Comparison of ENCODE assay signal across 26 cellular contexts in the genomic region with DNA sequence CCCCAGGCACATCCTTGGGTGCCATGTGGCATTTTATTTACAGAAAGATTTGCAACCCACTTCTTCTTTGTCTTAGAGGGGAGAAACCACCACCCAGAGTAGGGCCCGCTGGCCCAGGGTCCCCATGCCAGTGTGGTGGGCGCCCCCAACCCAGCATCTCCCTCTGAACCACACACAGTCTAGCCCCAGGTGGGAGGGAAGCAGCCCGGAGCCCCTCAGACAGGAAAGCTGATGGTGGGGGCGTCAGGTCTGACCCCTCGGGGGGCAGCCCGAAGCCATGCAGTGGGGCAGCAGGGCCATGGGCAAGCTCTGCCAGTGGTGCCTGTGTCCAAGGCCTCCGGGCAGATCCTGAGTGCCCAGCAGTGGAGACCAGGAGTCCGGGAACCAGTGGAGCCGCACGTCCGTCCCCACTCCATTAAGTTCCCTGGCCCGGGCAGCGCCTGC. TPM values are rescaled to one million over a fixed set of nuclear protein-coding genes. Genes with fewer than 3 reads are reported as not detected.
"Had no signal": no experiment of that assay in that cellular context is flagged by ENCODE, and none has a peak within 500 bp of the region (broad histone marks: within the 10 kb centered on the region; RNA-seq: fewer than 3 reads in every experiment).

No MANE protein-coding gene starts in this region.

- H3K4me1 Mint-ChIP-seq: activated CD4-positive, alpha-beta T cell treated with anti-CD3 and anti-CD28 coated beads, Interleukin-2, amount 10 ng/mL, durations not matched to agents 7 days and 5 days; activated naive CD4-positive, alpha-beta T cell treated with anti-CD3 and anti-CD28 coated beads, Interleukin-2, amount 10 ng/mL, durations not matched to agents 7 days and 5 days; activated naive CD8-positive, alpha-beta T cell treated with anti-CD3 and anti-CD28 coated beads for 36 hours; activated T-helper 17 cell treated with anti-CD3 and anti-CD28 coated beads, Interleukin-2, amount 50 U/mL, for 72 hours; T-helper 17 cell; WTC11 had no signal

- H3K36me3 Mint-ChIP-seq: activated CD4-positive, alpha-beta memory T cell treated with anti-CD3 and anti-CD28 coated beads for 36 hours; activated naive CD4-positive, alpha-beta T cell treated with anti-CD3 and anti-CD28 coated beads, Interleukin-2, amount 10 ng/mL, durations not matched to agents 7 days and 5 days; activated naive CD8-positive, alpha-beta T cell treated with anti-CD3 and anti-CD28 coated beads for 36 hours; WTC11 had no signal

- H3K27ac Mint-ChIP-seq: activated CD4-positive, alpha-beta memory T cell treated with anti-CD3 and anti-CD28 coated beads for 36 hours; activated CD4-positive, alpha-beta T cell treated with anti-CD3 and anti-CD28 coated beads, Interleukin-2, amount 10 ng/mL, durations not matched to agents 7 days and 5 days; activated naive CD4-positive, alpha-beta T cell treated with anti-CD3 and anti-CD28 coated beads, Interleukin-2, amount 10 ng/mL, durations not matched to agents 7 days and 5 days; activated naive CD8-positive, alpha-beta T cell treated with anti-CD3 and anti-CD28 coated beads for 36 hours; activated T-helper 17 cell treated with anti-CD3 and anti-CD28 coated beads, Interleukin-2, amount 50 U/mL, for 72 hours; T-helper 17 cell; WTC11 had no signal

- H3K4me3 ChIP-seq: K562, Peyer's patch had no signal

- H3K4me3 Mint-ChIP-seq: activated CD4-positive, alpha-beta memory T cell treated with anti-CD3 and anti-CD28 coated beads for 36 hours; activated CD4-positive, alpha-beta T cell treated with anti-CD3 and anti-CD28 coated beads, Interleukin-2, amount 10 ng/mL, durations not matched to agents 7 days and 5 days; activated naive CD4-positive, alpha-beta T cell treated with anti-CD3 and anti-CD28 coated beads, Interleukin-2, amount 10 ng/mL, durations not matched to agents 7 days and 5 days; activated naive CD8-positive, alpha-beta T cell treated with anti-CD3 and anti-CD28 coated beads for 36 hours; activated T-cell treated with anti-CD3 and anti-CD28 coated beads, Interleukin-2, amount 50 U/mL, for 4 hours; activated T-helper 17 cell treated with anti-CD3 and anti-CD28 coated beads, Interleukin-2, amount 50 U/mL, for 72 hours; T-helper 17 cell; WTC11 had no signal

- H3K9me3 Mint-ChIP-seq: activated CD4-positive, alpha-beta T cell treated with anti-CD3 and anti-CD28 coated beads, Interleukin-2, amount 10 ng/mL, durations not matched to agents 7 days and 5 days; activated naive CD4-positive, alpha-beta T cell treated with anti-CD3 and anti-CD28 coated beads, Interleukin-2, amount 10 ng/mL, durations not matched to agents 7 days and 5 days; activated naive CD8-positive, alpha-beta T cell treated with anti-CD3 and anti-CD28 coated beads for 36 hours; activated T-cell treated with anti-CD3 and anti-CD28 coated beads, Interleukin-2, amount 50 U/mL, for 4 hours; activated T-helper 17 cell treated with anti-CD3 and anti-CD28 coated beads, Interleukin-2, amount 50 U/mL, for 72 hours; WTC11 had no signal

- H3K36me3 ChIP-seq: Peyer's patch had no signal

- DNase-seq: activated CD4-positive, alpha-beta memory T cell treated with anti-CD3 and anti-CD28 coated beads for 36 hours; activated CD4-positive, alpha-beta T cell treated with anti-CD3 and anti-CD28 coated beads for 1 hour; activated CD4-positive, alpha-beta T cell treated with anti-CD3 and anti-CD28 coated beads, Interleukin-2, amount 10 ng/mL, durations not matched to agents 7 days and 5 days; activated CD8-positive, alpha-beta memory T cell treated with anti-CD3 and anti-CD28 coated beads for 24 hours; activated gamma-delta T cell; activated naive CD4-positive, alpha-beta T cell treated with anti-CD3 and anti-CD28 coated beads, Interleukin-2, amount 10 ng/mL, durations not matched to agents 7 days and 5 days; activated naive CD8-positive, alpha-beta T cell treated with anti-CD3 and anti-CD28 coated beads for 36 hours; activated T-cell treated with anti-CD3 and anti-CD28 coated beads, Interleukin-2, amount 50 U/mL, for 4 hours; anterior cingulate cortex; Karpas-422; MM.1S; NCI-H1105; NCI-H1436 treated with DMSO at 0.1 percent for 48 hours; NCI-H187; NCI-H2081; NCI-H510A treated with DMSO at 0.1 percent for 48 hours; NCI-H69; SIG-M5; T-helper 9 cell had no signal

- ATAC-seq: activated T-cell treated with anti-CD3 and anti-CD28 coated beads, Interleukin-2, amount 50 U/mL, for 4 hours; activated T-helper 17 cell treated with anti-CD3 and anti-CD28 coated beads, Interleukin-2, amount 50 U/mL, for 72 hours; K562; T-helper 17 cell; WTC11 had no signal

- H3K27ac ChIP-seq: Peyer's patch, RWPE1 had no signal

- H3K27me3 ChIP-seq: Peyer's patch had no signal

- H3K9me3 ChIP-seq: Peyer's patch had no signal

- H3K4me1 ChIP-seq: Peyer's patch had no signal

- H3K27me3 Mint-ChIP-seq: activated CD4-positive, alpha-beta memory T cell treated with anti-CD3 and anti-CD28 coated beads for 36 hours; activated naive CD8-positive, alpha-beta T cell treated with anti-CD3 and anti-CD28 coated beads for 36 hours; activated T-helper 17 cell treated with anti-CD3 and anti-CD28 coated beads, Interleukin-2, amount 50 U/mL, for 72 hours; T-helper 17 cell had no signal

RNA-seq across cellular contexts. Expression of a gene that starts 11.7 kb away (rescaled TPM):
- total RNA-seq: activated CD4-positive, alpha-beta memory T cell treated with anti-CD3 and anti-CD28 coated beads for 36 hours; activated naive CD8-positive, alpha-beta T cell treated with anti-CD3 and anti-CD28 coated beads for 36 hours; activated T-cell treated with anti-CD3 and anti-CD28 coated beads, Interleukin-2, amount 50 U/mL, for 4 hours; activated T-helper 17 cell treated with anti-CD3 and anti-CD28 coated beads, Interleukin-2, amount 50 U/mL, for 72 hours; bronchial epithelial cell; K562 had no signal
- polyA plus RNA-seq: K562 had no signal

RNA-seq across cellular contexts. Expression of a gene that starts 12.2 kb away (rescaled TPM):
- polyA plus RNA-seq: K562 had no signal
